In genomic region chrX:130115119-130115885, GRCh38 we compare ENCODE assay signal across 11 cellular contexts. TPM values are rescaled to one million over a fixed set of nuclear protein-coding genes. Genes with fewer than 3 reads are reported as not detected.
DNase-seq lines count a peak whose midpoint lies in the region; ATAC-seq and TF ChIP-seq lines count a peak whose summit lies in the region.
"Not testable (repeated sequence)": the region's sequence is repeated elsewhere in the genome, so short reads cannot be mapped to it uniquely, and the experiment has no call there.
"Had no signal": no experiment of that assay in that cellular context is flagged by ENCODE, and none has a peak within 500 bp of the region (broad histone marks: within the 10 kb centered on the region; RNA-seq: fewer than 3 reads in every experiment).

No MANE protein-coding gene starts in this region.

- peaks cover 15% of the 10 kb centered on the region for H3K27me3 Mint-ChIP-seq in MCF 10A (ENCODE audit: insufficient read depth, unreplicated experiment)
- not testable (repeated sequence) for H3K27me3 Mint-ChIP-seq in natural killer cell treated with Interleukin-12 subunit alpha and Interleukin-12 subunit beta and Interleukin-15 and Interleukin-18, amount 100 ng/mL, for 72 hours

- peak overlapping the region; percentile 78 for H3K27ac ChIP-seq in SJSA1

- H3K9me3 Mint-ChIP-seq in MCF 10A (ENCODE audit: unreplicated experiment); natural killer cell treated with Interleukin-12 subunit alpha and Interleukin-12 subunit beta and Interleukin-15 and Interleukin-18, amount 100 ng/mL, for 72 hours: not testable (repeated sequence)

- DNase-seq in AG09309 (ENCODE audit: low read depth) (peak; percentile 42), HCEC 1CT (peak; percentile 45), M059J (ENCODE audit: low read depth) (peak; percentile 95), SJSA1 (ENCODE audit: low read depth in 1 of 2, low spot score in 2 of 2) (peak; percentile 78 to 81), amniotic epithelial cell (ENCODE audit: low read depth) (peak; percentile 90), MCF 10A (ENCODE audit: unreplicated experiment) (peak; percentile 19), fibroblast of villous mesenchyme (ENCODE audit: low read depth) (peak; percentile 44)
- not testable (repeated sequence) for DNase-seq in natural killer cell treated with Interleukin-12 subunit alpha and Interleukin-12 subunit beta and Interleukin-15 and Interleukin-18, amount 100 ng/mL, for 72 hours (ENCODE audit: low spot score)

- H3K4me3 Mint-ChIP-seq in MCF 10A (ENCODE audit: unreplicated experiment), result not testable (repeated sequence)
- H3K4me3 Mint-ChIP-seq in natural killer cell treated with Interleukin-12 subunit alpha and Interleukin-12 subunit beta and Interleukin-15 and Interleukin-18, amount 100 ng/mL, for 72 hours, result peak overlapping the region; percentile 36

- not testable (repeated sequence) for TF ChIP-seq CTCF in AG09309 (IDR thresholded peaks at IDR 0.05; ENCODE audit: control insufficient read depth, insufficient read depth, low read depth, low read length, missing control alignments); MCF 10A (IDR thresholded peaks at IDR 0.05; ENCODE audit: unreplicated experiment); fibroblast of villous mesenchyme (IDR thresholded peaks at IDR 0.05; ENCODE audit: insufficient read depth, low read depth, low read length)

- H3K4me1 ChIP-seq in SJSA1 (replicated peaks), result peaks cover 73% of the 10 kb centered on the region

- intact Hi-C loops in MCF 10A (cut with micrococcal nuclease), result not testable (repeated sequence)

- H3K4me1 Mint-ChIP-seq in MCF 10A (ENCODE audit: insufficient read depth, unreplicated experiment), result peaks cover 33% of the 10 kb centered on the region
- H3K4me1 Mint-ChIP-seq in natural killer cell treated with Interleukin-12 subunit alpha and Interleukin-12 subunit beta and Interleukin-15 and Interleukin-18, amount 100 ng/mL, for 72 hours (ENCODE audit: low read depth in 2 of 2), result peaks cover 28 to 38% of the 10 kb centered on the region in 2 donors

- not testable (repeated sequence) for H3K27ac Mint-ChIP-seq in MCF 10A (ENCODE audit: low read depth, unreplicated experiment)
- peak overlapping the region in 1 of 2 donors; percentile 51 for H3K27ac Mint-ChIP-seq in natural killer cell treated with Interleukin-12 subunit alpha and Interleukin-12 subunit beta and Interleukin-15 and Interleukin-18, amount 100 ng/mL, for 72 hours

- not testable (repeated sequence) for H3K27me3 ChIP-seq in SJSA1 (replicated peaks)

- not testable (repeated sequence) for H3K4me3 ChIP-seq in AG09309 (ENCODE audit: control insufficient read depth, low read depth, low read length); SJSA1; fibroblast of villous mesenchyme (ENCODE audit: low read depth, low read length)

- H3K9me3 ChIP-seq in SJSA1 (replicated peaks), result not testable (repeated sequence)

- not testable (repeated sequence) for H3K36me3 Mint-ChIP-seq in MCF 10A (ENCODE audit: insufficient read depth, unreplicated experiment); natural killer cell treated with Interleukin-12 subunit alpha and Interleukin-12 subunit beta and Interleukin-15 and Interleukin-18, amount 100 ng/mL, for 72 hours

- not testable (repeated sequence) for ATAC-seq in natural killer cell treated with Interleukin-12 subunit alpha and Interleukin-12 subunit beta and Interleukin-15 and Interleukin-18, amount 100 ng/mL, for 72 hours

- CTCF ChIA-PET in MCF 10A (lab: Yijun Ruan, JAX), result interaction anchor here (0.6 kb wide), 2 partner anchors 23 to 135 kb away, joined by 3 read pairs; no protein-coding TSS in a partner anchor

- not testable (repeated sequence) for BruUV-seq in MCF 10A (replicated peaks; lab: Mats Ljungman, UMichigan)

- POLR2A ChIA-PET in MCF 10A (lab: Yijun Ruan, JAX), result interaction anchor here (1.6 to 2.4 kb wide), 2 partner anchors 10 to 50 kb away, joined by 3 to 7 read pairs; partner anchors contain the start of gene AIFM1

- H3K36me3 ChIP-seq in SJSA1, result not testable (repeated sequence)

RNA-seq across cellular contexts. Expression of gene ELF4, which starts 5.0 kb away (rescaled TPM):
- 39.9 and 58.7 TPM in 2 replicates for total RNA-seq in M059J (2014; rRNA removed; shearing (Covaris generic))
- 20.4 and 26.7 TPM in 2 replicates for total RNA-seq in SJSA1 (2014; rRNA removed; shearing (Covaris generic))
- 19.5 and 23.6 TPM in 2 replicates for total RNA-seq in MCF 10A (2022)
- total RNA-seq in fibroblast of villous mesenchyme, result 16.4 and 21.3 TPM in 2 replicates
- total RNA-seq in natural killer cell treated with Interleukin-12 subunit alpha and Interleukin-12 subunit beta and Interleukin-15 and Interleukin-18, amount 100 ng/mL, for 72 hours, result 10 to 100 TPM; 38.8 to 71.0 TPM

RNA-seq across cellular contexts. Expression of gene AIFM1, which starts 50.3 kb away (rescaled TPM):
- 39.0 and 69.2 TPM in 2 replicates for total RNA-seq in M059J (2014; rRNA removed; shearing (Covaris generic))
- total RNA-seq in SJSA1 (2014; rRNA removed; shearing (Covaris generic)), result 24.4 and 35.1 TPM in 2 replicates
- total RNA-seq in MCF 10A (2022) (43.2 and 45.3 TPM in 2 replicates), fibroblast of villous mesenchyme (13.5 and 16.0 TPM in 2 replicates)
- total RNA-seq in natural killer cell treated with Interleukin-12 subunit alpha and Interleukin-12 subunit beta and Interleukin-15 and Interleukin-18, amount 100 ng/mL, for 72 hours, result 10 to 100 TPM; 38.6 to 49.1 TPM

RNA-seq across cellular contexts. Expression of gene RAB33A, which starts 56.5 kb away (rescaled TPM):
- 0.42 and 1.1 TPM in 2 replicates for total RNA-seq in M059J (2014; rRNA removed; shearing (Covaris generic))
- total RNA-seq in SJSA1 (2014; rRNA removed; shearing (Covaris generic)), result 0.32 and 0.75 TPM in 2 replicates
- total RNA-seq in MCF 10A (2022), result not detected in 2 replicates
- total RNA-seq in fibroblast of villous mesenchyme, result 1.3 and 3.5 TPM in 2 replicates
- 10 to 100 TPM; 25.4 to 44.2 TPM for total RNA-seq in natural killer cell treated with Interleukin-12 subunit alpha and Interleukin-12 subunit beta and Interleukin-15 and Interleukin-18, amount 100 ng/mL, for 72 hours
- total RNA-seq: G401, HT-29, NCI-H460 had no signal
